Comparison of ENCODE assay signal across 20 cellular contexts in genomic region chr2:240214790-240215675, GRCh38.
DNase-seq lines count a peak whose midpoint lies in the region; ATAC-seq and TF ChIP-seq lines count a peak whose summit lies in the region.
"Had no signal": no experiment of that assay in that cellular context is flagged by ENCODE, and none has a peak within 500 bp of the region (broad histone marks: within the 10 kb centered on the region; RNA-seq: fewer than 3 reads in every experiment).

No MANE protein-coding gene starts in this region.

- H3K27ac ChIP-seq in endodermal cell (ENCODE audit: low read depth, low read length): peak overlapping the region; percentile 26
- H3K27ac ChIP-seq: body of pancreas, coronary artery, gastroesophageal sphincter, uterus had no signal

- no peak for TF ChIP-seq CTCF in natural killer cell (IDR thresholded peaks at IDR 0.05)
- TF ChIP-seq CTCF in endodermal cell (conservative IDR thresholded peaks at IDR 0.05): no peak
- TF ChIP-seq CTCF in osteocyte (IDR thresholded peaks at IDR 0.05): no peak

- no peaks in the 10 kb centered on the region for H3K9me3 ChIP-seq in endodermal cell (ENCODE audit: control insufficient read depth, low read length)
- H3K9me3 ChIP-seq: body of pancreas, gastroesophageal sphincter, uterus had no signal

- H3K9me3 Mint-ChIP-seq in natural killer cell (no peaks in the 10 kb centered on the region), endodermal cell (no peaks in the 10 kb centered on the region), osteocyte (ENCODE audit: unreplicated experiment) (no peaks in the 10 kb centered on the region)
- H3K9me3 Mint-ChIP-seq in natural killer cell treated with Interleukin-12 subunit alpha and Interleukin-12 subunit beta and Interleukin-15 and Interleukin-18, amount 100 ng/mL, for 72 hours: no peaks in the 10 kb centered on the region
- H3K9me3 Mint-ChIP-seq: activated CD4-positive, alpha-beta T cell treated with anti-CD3 and anti-CD28 coated beads, Interleukin-2, amount 10 ng/mL, durations not matched to agents 24 days and 14 days; immature natural killer cell; stimulated activated effector memory CD8-positive, alpha-beta T cell treated with anti-CD3 and anti-CD28 coated beads, Interleukin-12 subunit alpha, Interleukin-12 subunit beta, amount 100 ng/mL, for 72 hours had no signal

- H3K27me3 Mint-ChIP-seq in natural killer cell (ENCODE audit: low read depth in 2 of 2): peaks cover 0 to 5% of the 10 kb centered on the region in 2 donors
- peaks cover 5 to 7% of the 10 kb centered on the region in 2 donors for H3K27me3 Mint-ChIP-seq in natural killer cell treated with Interleukin-12 subunit alpha and Interleukin-12 subunit beta and Interleukin-15 and Interleukin-18, amount 100 ng/mL, for 72 hours
- H3K27me3 Mint-ChIP-seq in endodermal cell (ENCODE audit: insufficient read depth): peaks cover 3% of the 10 kb centered on the region
- H3K27me3 Mint-ChIP-seq in osteocyte (ENCODE audit: unreplicated experiment): peaks cover 12% of the 10 kb centered on the region
- H3K27me3 Mint-ChIP-seq: activated CD4-positive, alpha-beta T cell treated with anti-CD3 and anti-CD28 coated beads, Interleukin-2, amount 10 ng/mL, durations not matched to agents 24 days and 14 days had no signal

- H3K4me1 ChIP-seq in endodermal cell (ENCODE audit: control insufficient read depth, insufficient read depth, low read length): no peaks in the 10 kb centered on the region
- H3K4me1 ChIP-seq: body of pancreas, gastroesophageal sphincter, uterus had no signal

- no peaks in the 10 kb centered on the region for H3K27me3 ChIP-seq in endodermal cell (ENCODE audit: control insufficient read depth, insufficient read depth, low read length, poor library complexity, severe bottlenecking)
- H3K27me3 ChIP-seq: body of pancreas, uterus had no signal

- DNase-seq in natural killer cell (peak; percentile 12), endodermal cell (no peak), retina (peak; percentile 17), osteocyte (ENCODE audit: extremely low spot score, unreplicated experiment) (no peak), NCI-H2171 (lab: John Stamatoyannopoulos, UW) (no peak)
- no peak for DNase-seq in natural killer cell treated with Interleukin-12 subunit alpha and Interleukin-12 subunit beta and Interleukin-15 and Interleukin-18, amount 100 ng/mL, for 72 hours (ENCODE audit: low spot score)
- DNase-seq: activated CD4-positive, alpha-beta T cell treated with anti-CD3 and anti-CD28 coated beads, Interleukin-2, amount 10 ng/mL, durations not matched to agents 24 days and 14 days; body of pancreas; immature natural killer cell; NCI-H1048; NCI-H1694 treated with DMSO at 0.1 percent for 48 hours; NCI-H526 treated with DMSO at 0.1 percent for 48 hours; stimulated activated CD4-positive, alpha-beta T cell treated with anti-CD3 and anti-CD28 coated beads, Interleukin-2, amount 100 ng/mL, for 48 hours; T-helper 2 cell had no signal

- H3K27ac Mint-ChIP-seq in natural killer cell (no peak overlapping the region), endodermal cell (no peak overlapping the region), osteocyte (ENCODE audit: unreplicated experiment) (no peak overlapping the region)
- H3K27ac Mint-ChIP-seq in natural killer cell treated with Interleukin-12 subunit alpha and Interleukin-12 subunit beta and Interleukin-15 and Interleukin-18, amount 100 ng/mL, for 72 hours: no peak overlapping the region
- H3K27ac Mint-ChIP-seq: activated CD4-positive, alpha-beta T cell treated with anti-CD3 and anti-CD28 coated beads, Interleukin-2, amount 10 ng/mL, durations not matched to agents 24 days and 14 days; immature natural killer cell; stimulated activated effector memory CD8-positive, alpha-beta T cell treated with anti-CD3 and anti-CD28 coated beads, Interleukin-12 subunit alpha, Interleukin-12 subunit beta, amount 100 ng/mL, for 72 hours had no signal

- H3K36me3 Mint-ChIP-seq in natural killer cell: no peaks in the 10 kb centered on the region
- H3K36me3 Mint-ChIP-seq in natural killer cell treated with Interleukin-12 subunit alpha and Interleukin-12 subunit beta and Interleukin-15 and Interleukin-18, amount 100 ng/mL, for 72 hours: no peaks in the 10 kb centered on the region
- no peaks in the 10 kb centered on the region for H3K36me3 Mint-ChIP-seq in endodermal cell (ENCODE audit: low read depth)
- no peaks in the 10 kb centered on the region for H3K36me3 Mint-ChIP-seq in osteocyte (ENCODE audit: unreplicated experiment)
- H3K36me3 Mint-ChIP-seq: immature natural killer cell; stimulated activated effector memory CD8-positive, alpha-beta T cell treated with anti-CD3 and anti-CD28 coated beads, Interleukin-12 subunit alpha, Interleukin-12 subunit beta, amount 100 ng/mL, for 72 hours had no signal

- H3K4me1 Mint-ChIP-seq in natural killer cell: no peaks in the 10 kb centered on the region
- H3K4me1 Mint-ChIP-seq in natural killer cell treated with Interleukin-12 subunit alpha and Interleukin-12 subunit beta and Interleukin-15 and Interleukin-18, amount 100 ng/mL, for 72 hours (ENCODE audit: low read depth in 2 of 2): no peaks in the 10 kb centered on the region
- H3K4me1 Mint-ChIP-seq in endodermal cell: no peaks in the 10 kb centered on the region
- H3K4me1 Mint-ChIP-seq in osteocyte (ENCODE audit: unreplicated experiment): peaks cover under 1% of the 10 kb centered on the region
- H3K4me1 Mint-ChIP-seq: activated CD4-positive, alpha-beta T cell treated with anti-CD3 and anti-CD28 coated beads, Interleukin-2, amount 10 ng/mL, durations not matched to agents 24 days and 14 days; immature natural killer cell; stimulated activated effector memory CD8-positive, alpha-beta T cell treated with anti-CD3 and anti-CD28 coated beads, Interleukin-12 subunit alpha, Interleukin-12 subunit beta, amount 100 ng/mL, for 72 hours had no signal

- no peak overlapping the region for H3K9ac ChIP-seq in endodermal cell (ENCODE audit: extremely low read depth, low read length, poor library complexity, severe bottlenecking)

- no peak overlapping the region for H3K4me3 ChIP-seq in endodermal cell (ENCODE audit: low read length)
- H3K4me3 ChIP-seq: body of pancreas, coronary artery, gastroesophageal sphincter, GM12878, uterus had no signal

- H3K4me3 Mint-ChIP-seq in natural killer cell (no peak overlapping the region), endodermal cell (no peak overlapping the region), osteocyte (ENCODE audit: unreplicated experiment) (no peak overlapping the region)
- no peak overlapping the region for H3K4me3 Mint-ChIP-seq in natural killer cell treated with Interleukin-12 subunit alpha and Interleukin-12 subunit beta and Interleukin-15 and Interleukin-18, amount 100 ng/mL, for 72 hours
- H3K4me3 Mint-ChIP-seq: activated CD4-positive, alpha-beta T cell treated with anti-CD3 and anti-CD28 coated beads, Interleukin-2, amount 10 ng/mL, durations not matched to agents 24 days and 14 days; immature natural killer cell; stimulated activated effector memory CD8-positive, alpha-beta T cell treated with anti-CD3 and anti-CD28 coated beads, Interleukin-12 subunit alpha, Interleukin-12 subunit beta, amount 100 ng/mL, for 72 hours had no signal

- no peaks in the 10 kb centered on the region for H3K36me3 ChIP-seq in endodermal cell (ENCODE audit: control insufficient read depth, insufficient read depth, low read length)
- H3K36me3 ChIP-seq: gastroesophageal sphincter, uterus had no signal

- 91 to 94% methylated on average over 12 to 25 of the region's 25 CpGs for WGBS in endodermal cell (ENCODE audit: insufficient coverage in 1 of 2, insufficient read length in 1 of 2), 2 experiments

- ATAC-seq in natural killer cell (no peak), HG03565 (IDR thresholded peaks at IDR 0.05; ENCODE audit: unreplicated experiment) (no peak)
- ATAC-seq in natural killer cell treated with Interleukin-12 subunit alpha and Interleukin-12 subunit beta and Interleukin-15 and Interleukin-18, amount 100 ng/mL, for 72 hours: no peak
- ATAC-seq: body of pancreas; gastroesophageal sphincter; GM12878; stimulated activated effector memory CD8-positive, alpha-beta T cell treated with anti-CD3 and anti-CD28 coated beads, Interleukin-12 subunit alpha, Interleukin-12 subunit beta, amount 100 ng/mL, for 72 hours had no signal

- intact Hi-C loops in natural killer cell (cut with micrococcal nuclease): no loop called here

Comparison
In these comparisons a context has a peak if more than half of its experiments do, and no peak if none do; other contexts are left out.
1. DNase-seq: peak in natural killer cell (single experiment) and retina (single experiment); none in natural killer cell treated with Interleukin-12 subunit alpha and Interleukin-12 subunit beta and Interleukin-15 and Interleukin-18, amount 100 ng/mL, for 72 hours (single experiment), endodermal cell (single experiment), osteocyte (single experiment) and NCI-H2171 (single experiment).